Comparison of ENCODE assay signal across 10 cellular contexts in genomic region chr1:41423511-41424191, GRCh38.
DNase-seq lines count a peak whose midpoint lies in the region; ATAC-seq and TF ChIP-seq lines count a peak whose summit lies in the region.
"Had no signal": no experiment of that assay in that cellular context is flagged by ENCODE, and none has a peak within 500 bp of the region (broad histone marks: within the 10 kb centered on the region; RNA-seq: fewer than 3 reads in every experiment).

No MANE protein-coding gene starts in this region.

- in situ Hi-C loops in GM13976 (cut with MboI; ENCODE audit: low sequenced_read_pairs, unreplicated experiment): no loop called here

- CTCF ChIA-PET in T-cell (lab: Charles Lee): no interaction called here

- no peak overlapping the region for H3K4me3 Mint-ChIP-seq in natural killer cell treated with Interleukin-12 subunit alpha and Interleukin-12 subunit beta and Interleukin-15 and Interleukin-18, amount 100 ng/mL, for 72 hours
- H3K4me3 Mint-ChIP-seq in T-cell: no peak overlapping the region
- no peak overlapping the region for H3K4me3 Mint-ChIP-seq in T-helper 2 cell treated with Interferon-gamma antibody and Interleukin-4, amounts not matched to agents 5 μg/mL and 100 μg/mL, for 36 hours

- H3K36me3 Mint-ChIP-seq in natural killer cell treated with Interleukin-12 subunit alpha and Interleukin-12 subunit beta and Interleukin-15 and Interleukin-18, amount 100 ng/mL, for 72 hours: no peaks in the 10 kb centered on the region
- H3K36me3 Mint-ChIP-seq in T-cell: no peaks in the 10 kb centered on the region
- H3K36me3 Mint-ChIP-seq in T-helper 2 cell treated with Interferon-gamma antibody and Interleukin-4, amounts not matched to agents 5 μg/mL and 100 μg/mL, for 36 hours (ENCODE audit: low read depth): no peaks in the 10 kb centered on the region

- H3K36me3 ChIP-seq in RWPE2 (ENCODE audit: low read depth) (no peaks in the 10 kb centered on the region), skeletal muscle tissue (ENCODE audit: control insufficient read depth in 3 of 3, insufficient read depth in 3 of 3, low read length in 3 of 3) (no peaks in the 10 kb centered on the region)

- H3K4me3 ChIP-seq in RWPE2 (ENCODE audit: severe bottlenecking) (no peak overlapping the region), right cardiac atrium (ENCODE audit: low read length) (no peak overlapping the region), skeletal muscle tissue (ENCODE audit: low read length in 3 of 3) (peak overlapping the region; percentile 67 to 89 (median 83))

- H3K9me3 Mint-ChIP-seq in natural killer cell treated with Interleukin-12 subunit alpha and Interleukin-12 subunit beta and Interleukin-15 and Interleukin-18, amount 100 ng/mL, for 72 hours: no peaks in the 10 kb centered on the region
- no peaks in the 10 kb centered on the region for H3K9me3 Mint-ChIP-seq in T-cell
- H3K9me3 Mint-ChIP-seq in T-helper 2 cell treated with Interferon-gamma antibody and Interleukin-4, amounts not matched to agents 5 μg/mL and 100 μg/mL, for 36 hours: no peaks in the 10 kb centered on the region

- ATAC-seq in RWPE2 (ENCODE audit: low read depth): no peak
- peak; percentile 50 to 52 for ATAC-seq in right cardiac atrium
- ATAC-seq in natural killer cell treated with Interleukin-12 subunit alpha and Interleukin-12 subunit beta and Interleukin-15 and Interleukin-18, amount 100 ng/mL, for 72 hours: no peak
- ATAC-seq in T-cell (replicated peaks in 1 of 4): no peak
- ATAC-seq in GM21447 (IDR thresholded peaks at IDR 0.05; ENCODE audit: unreplicated experiment): no peak

- H3K9me3 ChIP-seq in RWPE2 (ENCODE audit: severe bottlenecking) (no peaks in the 10 kb centered on the region), right cardiac atrium (ENCODE audit: control insufficient read depth, low read length) (no peaks in the 10 kb centered on the region), skeletal muscle tissue (ENCODE audit: control insufficient read depth in 3 of 3, low read length in 3 of 3) (no peaks in the 10 kb centered on the region)

- peak overlapping the region; percentile 77 to 96 (median 93) for H3K9ac ChIP-seq in skeletal muscle tissue (ENCODE audit: low read depth in 1 of 3, low read length in 3 of 3)

- H3K27ac Mint-ChIP-seq in natural killer cell treated with Interleukin-12 subunit alpha and Interleukin-12 subunit beta and Interleukin-15 and Interleukin-18, amount 100 ng/mL, for 72 hours: no peak overlapping the region
- H3K27ac Mint-ChIP-seq in T-cell: no peak overlapping the region
- no peak overlapping the region for H3K27ac Mint-ChIP-seq in T-helper 2 cell treated with Interferon-gamma antibody and Interleukin-4, amounts not matched to agents 5 μg/mL and 100 μg/mL, for 36 hours

- POLR2A ChIA-PET in T-cell (lab: Charles Lee): interaction anchor here in 1 of 2 donors (0.6 kb wide), 1 partner anchor 53 kb away, joined by 5 read pairs; no protein-coding TSS in a partner anchor

- H3K27me3 Mint-ChIP-seq in natural killer cell treated with Interleukin-12 subunit alpha and Interleukin-12 subunit beta and Interleukin-15 and Interleukin-18, amount 100 ng/mL, for 72 hours: peaks cover 7 to 11% of the 10 kb centered on the region in 2 donors
- H3K27me3 Mint-ChIP-seq in T-cell: peaks cover 8 to 10% of the 10 kb centered on the region in 2 donors
- no peaks in the 10 kb centered on the region for H3K27me3 Mint-ChIP-seq in T-helper 2 cell treated with Interferon-gamma antibody and Interleukin-4, amounts not matched to agents 5 μg/mL and 100 μg/mL, for 36 hours (ENCODE audit: low read depth)

- TF ChIP-seq CTCF in GM13976 (IDR thresholded peaks at IDR 0.05; ENCODE audit: borderline replicate concordance, control extremely low read depth, extremely low read depth, insufficient read depth, missing control alignments) (peak; percentile 23), RWPE2 (IDR thresholded peaks at IDR 0.05; ENCODE audit: poor library complexity, severe bottlenecking) (peak; percentile 14)

- H3K4me1 Mint-ChIP-seq in natural killer cell treated with Interleukin-12 subunit alpha and Interleukin-12 subunit beta and Interleukin-15 and Interleukin-18, amount 100 ng/mL, for 72 hours (ENCODE audit: low read depth in 2 of 2): no peaks in the 10 kb centered on the region
- no peaks in the 10 kb centered on the region for H3K4me1 Mint-ChIP-seq in T-cell
- no peaks in the 10 kb centered on the region for H3K4me1 Mint-ChIP-seq in T-helper 2 cell treated with Interferon-gamma antibody and Interleukin-4, amounts not matched to agents 5 μg/mL and 100 μg/mL, for 36 hours (ENCODE audit: low read depth)

- H3K27ac ChIP-seq in RWPE2 (ENCODE audit: poor library complexity, severe bottlenecking) (no peak overlapping the region), right cardiac atrium (ENCODE audit: low read length) (no peak overlapping the region), skeletal muscle tissue (ENCODE audit: low read depth, low read length) (peak overlapping the region; percentile 80)

- intact Hi-C loops in right cardiac atrium (cut with DNase I): loop anchor here in 1 of 4 donors (5.0 kb wide), 1 partner anchor 141 kb away; no protein-coding TSS in a partner anchor

- H3K4me1 ChIP-seq in RWPE2 (ENCODE audit: insufficient read depth, poor library complexity, severe bottlenecking) (peaks cover 15% of the 10 kb centered on the region), right cardiac atrium (ENCODE audit: control insufficient read depth, insufficient read depth, low read length) (no peaks in the 10 kb centered on the region), skeletal muscle tissue (ENCODE audit: control insufficient read depth in 3 of 3, insufficient read depth in 3 of 3, low read length in 3 of 3) (peaks cover 35 to 59% (median 46%) of the 10 kb centered on the region in 3 donors)

- H3K27me3 ChIP-seq in RWPE2 (ENCODE audit: insufficient read depth, poor library complexity, severe bottlenecking) (no peaks in the 10 kb centered on the region), right cardiac atrium (ENCODE audit: control insufficient read depth, insufficient read depth) (no peaks in the 10 kb centered on the region), skeletal muscle tissue (ENCODE audit: control insufficient read depth in 3 of 3, insufficient read depth in 3 of 3, low read length in 3 of 3) (no peaks in the 10 kb centered on the region)

- 48% methylated on average over 38 of the region's 38 CpGs for WGBS in right cardiac atrium

- no peak for DNase-seq in GM13976 (ENCODE audit: low spot score)
- DNase-seq in RWPE2 (ENCODE audit: low spot score): no peak
- peak; percentile 44 to 81 (median 73) for DNase-seq in right cardiac atrium
- DNase-seq in natural killer cell treated with Interleukin-12 subunit alpha and Interleukin-12 subunit beta and Interleukin-15 and Interleukin-18, amount 100 ng/mL, for 72 hours (ENCODE audit: low spot score): no peak
- no peak for DNase-seq in T-cell
- no peak for DNase-seq in T-helper 2 cell treated with Interferon-gamma antibody and Interleukin-4, amounts not matched to agents 5 μg/mL and 100 μg/mL, for 36 hours (ENCODE audit: low spot score)
- DNase-seq: activated effector memory CD4-positive, alpha-beta T cell treated with anti-CD3 and anti-CD28 coated beads, Interleukin-2, amount 50 U/mL, for 16 hours; islet precursor cell had no signal

Comparison
In these comparisons a context has a peak if more than half of its experiments do, and no peak if none do; other contexts are left out.
1. DNase-seq: peak in right cardiac atrium (3 of 3); none in GM13976 (single experiment), RWPE2 (single experiment), natural killer cell treated with Interleukin-12 subunit alpha and Interleukin-12 subunit beta and Interleukin-15 and Interleukin-18, amount 100 ng/mL, for 72 hours (single experiment), T-cell (0 of 34) and T-helper 2 cell treated with Interferon-gamma antibody and Interleukin-4, amounts not matched to agents 5 μg/mL and 100 μg/mL, for 36 hours (single experiment).
2. ATAC-seq: peak in right cardiac atrium (2 of 2); none in RWPE2 (single experiment), natural killer cell treated with Interleukin-12 subunit alpha and Interleukin-12 subunit beta and Interleukin-15 and Interleukin-18, amount 100 ng/mL, for 72 hours (0 of 2), T-cell (0 of 4) and GM21447 (single experiment).
3. H3K4me3 ChIP-seq: peak in skeletal muscle tissue (3 of 3); none in RWPE2 (single experiment) and right cardiac atrium (single experiment).